Comparison of ENCODE assay signal across 1 cellular context in genomic region chr2:27886322-27886721, GRCh38.
TF ChIP-seq lines count a peak whose summit lies in the region.

No MANE protein-coding gene starts in this region.

TF ChIP-seq in SK-N-SH treated with all-trans-retinoic acid at 6 μM for 48 hours, 23 proteins besides CTCF, POLR2A, EP300 and RAD21 (continued from another document):
- no peak for TF ChIP-seq CSRNP3 (CRISPR knock-in tag; IDR thresholded peaks at IDR 0.05)
- TF ChIP-seq ZNF70 (CRISPR knock-in tag; IDR thresholded peaks at IDR 0.05) = no peak
- TF ChIP-seq TOX (CRISPR knock-in tag; IDR thresholded peaks at IDR 0.05; ENCODE audit: borderline replicate concordance) = no peak
- TF ChIP-seq ESRRG (CRISPR knock-in tag; IDR thresholded peaks at IDR 0.05) = no peak
- TF ChIP-seq CSDC2 (CRISPR knock-in tag; IDR thresholded peaks at IDR 0.05) = no peak
